Comparison of ENCODE assay signal across 2 cellular contexts in the genomic region with DNA sequence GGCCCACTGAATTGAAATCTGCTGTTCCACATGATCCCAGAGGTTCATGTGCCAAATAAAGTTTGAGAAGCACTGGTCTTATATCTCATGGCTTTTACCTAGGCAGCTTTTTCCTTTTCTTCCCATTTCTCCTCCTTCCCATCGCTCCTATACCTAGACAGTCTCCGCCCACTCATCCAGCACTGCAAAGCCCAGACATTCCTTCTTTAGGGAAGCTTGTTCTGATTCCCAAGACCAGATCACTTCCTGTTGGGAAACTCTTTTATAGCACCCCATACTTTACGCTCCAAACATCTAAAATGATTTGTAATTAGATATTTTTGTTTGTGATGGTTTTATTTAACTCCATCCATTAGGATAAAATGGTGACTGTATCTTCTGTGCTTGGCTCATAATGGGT.
TF ChIP-seq lines count a peak whose summit lies in the region.

No MANE protein-coding gene starts in this region.

TF ChIP-seq in liver, 16 proteins besides CTCF, POLR2A, EP300 and RAD21:
- no peak for TF ChIP-seq HNF4G (IDR thresholded peaks at IDR 0.05)
- TF ChIP-seq, protein P1, sequence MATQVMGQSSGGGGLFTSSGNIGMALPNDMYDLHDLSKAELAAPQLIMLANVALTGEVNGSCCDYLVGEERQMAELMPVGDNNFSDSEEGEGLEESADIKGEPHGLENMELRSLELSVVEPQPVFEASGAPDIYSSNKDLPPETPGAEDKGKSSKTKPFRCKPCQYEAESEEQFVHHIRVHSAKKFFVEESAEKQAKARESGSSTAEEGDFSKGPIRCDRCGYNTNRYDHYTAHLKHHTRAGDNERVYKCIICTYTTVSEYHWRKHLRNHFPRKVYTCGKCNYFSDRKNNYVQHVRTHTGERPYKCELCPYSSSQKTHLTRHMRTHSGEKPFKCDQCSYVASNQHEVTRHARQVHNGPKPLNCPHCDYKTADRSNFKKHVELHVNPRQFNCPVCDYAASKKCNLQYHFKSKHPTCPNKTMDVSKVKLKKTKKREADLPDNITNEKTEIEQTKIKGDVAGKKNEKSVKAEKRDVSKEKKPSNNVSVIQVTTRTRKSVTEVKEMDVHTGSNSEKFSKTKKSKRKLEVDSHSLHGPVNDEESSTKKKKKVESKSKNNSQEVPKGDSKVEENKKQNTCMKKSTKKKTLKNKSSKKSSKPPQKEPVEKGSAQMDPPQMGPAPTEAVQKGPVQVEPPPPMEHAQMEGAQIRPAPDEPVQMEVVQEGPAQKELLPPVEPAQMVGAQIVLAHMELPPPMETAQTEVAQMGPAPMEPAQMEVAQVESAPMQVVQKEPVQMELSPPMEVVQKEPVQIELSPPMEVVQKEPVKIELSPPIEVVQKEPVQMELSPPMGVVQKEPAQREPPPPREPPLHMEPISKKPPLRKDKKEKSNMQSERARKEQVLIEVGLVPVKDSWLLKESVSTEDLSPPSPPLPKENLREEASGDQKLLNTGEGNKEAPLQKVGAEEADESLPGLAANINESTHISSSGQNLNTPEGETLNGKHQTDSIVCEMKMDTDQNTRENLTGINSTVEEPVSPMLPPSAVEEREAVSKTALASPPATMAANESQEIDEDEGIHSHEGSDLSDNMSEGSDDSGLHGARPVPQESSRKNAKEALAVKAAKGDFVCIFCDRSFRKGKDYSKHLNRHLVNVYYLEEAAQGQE (IDR thresholded peaks at IDR 0.05), result peak; percentile 17

TF ChIP-seq in HepG2, 621 proteins besides CTCF, POLR2A, EP300 and RAD21:
- TF ChIP-seq, protein P2, sequence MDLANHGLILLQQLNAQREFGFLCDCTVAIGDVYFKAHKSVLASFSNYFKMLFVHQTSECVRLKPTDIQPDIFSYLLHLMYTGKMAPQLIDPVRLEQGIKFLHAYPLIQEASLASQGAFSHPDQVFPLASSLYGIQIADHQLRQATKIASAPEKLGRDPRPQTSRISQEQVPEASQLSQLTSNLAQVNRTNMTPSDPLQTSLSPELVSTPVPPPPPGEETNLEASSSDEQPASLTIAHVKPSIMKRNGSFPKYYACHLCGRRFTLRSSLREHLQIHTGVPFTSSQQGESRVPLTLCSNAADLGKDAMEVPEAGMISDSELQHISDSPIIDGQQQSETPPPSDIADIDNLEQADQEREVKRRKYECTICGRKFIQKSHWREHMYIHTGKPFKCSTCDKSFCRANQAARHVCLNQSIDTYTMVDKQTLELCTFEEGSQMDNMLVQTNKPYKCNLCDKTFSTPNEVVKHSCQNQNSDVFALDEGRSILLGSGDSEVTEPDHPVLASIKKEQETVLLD (CRISPR knock-in tag; IDR thresholded peaks at IDR 0.05; ENCODE audit: low read depth), result no peak
- TF ChIP-seq, protein P3, sequence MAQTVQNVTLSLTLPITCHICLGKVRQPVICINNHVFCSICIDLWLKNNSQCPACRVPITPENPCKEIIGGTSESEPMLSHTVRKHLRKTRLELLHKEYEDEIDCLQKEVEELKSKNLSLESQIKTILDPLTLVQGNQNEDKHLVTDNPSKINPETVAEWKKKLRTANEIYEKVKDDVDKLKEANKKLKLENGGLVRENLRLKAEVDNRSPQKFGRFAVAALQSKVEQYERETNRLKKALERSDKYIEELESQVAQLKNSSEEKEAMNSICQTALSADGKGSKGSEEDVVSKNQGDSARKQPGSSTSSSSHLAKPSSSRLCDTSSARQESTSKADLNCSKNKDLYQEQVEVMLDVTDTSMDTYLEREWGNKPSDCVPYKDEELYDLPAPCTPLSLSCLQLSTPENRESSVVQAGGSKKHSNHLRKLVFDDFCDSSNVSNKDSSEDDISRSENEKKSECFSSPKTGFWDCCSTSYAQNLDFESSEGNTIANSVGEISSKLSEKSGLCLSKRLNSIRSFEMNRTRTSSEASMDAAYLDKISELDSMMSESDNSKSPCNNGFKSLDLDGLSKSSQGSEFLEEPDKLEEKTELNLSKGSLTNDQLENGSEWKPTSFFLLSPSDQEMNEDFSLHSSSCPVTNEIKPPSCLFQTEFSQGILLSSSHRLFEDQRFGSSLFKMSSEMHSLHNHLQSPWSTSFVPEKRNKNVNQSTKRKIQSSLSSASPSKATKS (CRISPR knock-in tag; IDR thresholded peaks at IDR 0.05), result no peak
- TF ChIP-seq, protein P4, sequence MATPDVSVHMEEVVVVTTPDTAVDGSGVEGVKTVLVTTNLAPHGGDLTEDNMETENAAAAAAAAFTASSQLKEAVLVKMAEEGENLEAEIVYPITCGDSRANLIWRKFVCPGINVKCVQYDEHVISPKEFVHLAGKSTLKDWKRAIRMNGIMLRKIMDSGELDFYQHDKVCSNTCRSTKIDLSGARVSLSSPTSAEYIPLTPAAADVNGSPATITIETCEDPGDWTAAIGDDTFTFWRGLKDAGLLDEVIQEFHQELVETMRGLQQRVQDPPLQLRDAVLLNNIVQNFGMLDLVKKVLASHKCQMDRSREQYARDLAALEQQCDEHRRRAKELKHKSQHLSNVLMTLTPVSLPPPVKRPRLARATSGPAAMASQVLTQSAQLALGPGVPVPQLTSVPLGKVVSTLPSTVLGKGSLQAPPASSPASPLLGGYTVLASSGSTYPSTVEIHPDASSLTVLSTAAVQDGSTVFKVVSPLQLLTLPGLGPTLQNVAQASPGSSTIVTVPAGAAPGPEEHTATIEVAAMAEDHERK (CRISPR knock-in tag; IDR thresholded peaks at IDR 0.05; ENCODE audit: low read depth), result no peak
- no peak for TF ChIP-seq ZNF33B (CRISPR knock-in tag; IDR thresholded peaks at IDR 0.05)
- no peak for TF ChIP-seq RCOR2 (CRISPR knock-in tag; IDR thresholded peaks at IDR 0.05)
- no peak for TF ChIP-seq GLI4 (CRISPR knock-in tag; IDR thresholded peaks at IDR 0.05; ENCODE audit: borderline replicate concordance)
